In genomic region chr12:123982269-123982668, GRCh38 we compare ENCODE assay signal across 20 cellular contexts. TPM values are rescaled to one million over a fixed set of nuclear protein-coding genes. Genes with fewer than 3 reads are reported as not detected.
DNase-seq lines count a peak whose midpoint lies in the region; ATAC-seq, FAIRE-seq and TF ChIP-seq lines count a peak whose summit lies in the region.
"Had no signal": no experiment of that assay in that cellular context is flagged by ENCODE, and none has a peak within 500 bp of the region (broad histone marks: within the 10 kb centered on the region; RNA-seq: fewer than 3 reads in every experiment).

No MANE protein-coding gene starts in this region.

- no peak overlapping the region for H2BK120ac ChIP-seq in mesenchymal stem cell (ENCODE audit: low read depth, low read length)

- H3K4me2 ChIP-seq in astrocyte (ENCODE audit: low read length) (no peak overlapping the region), mesenchymal stem cell (ENCODE audit: low read length, poor library complexity, severe bottlenecking) (no peak overlapping the region), MM.1S (ENCODE audit: low read depth, low read length) (no peak overlapping the region)

- H3K27me3 Mint-ChIP-seq in astrocyte (ENCODE audit: low read depth, unreplicated experiment) (no peaks in the 10 kb centered on the region), progenitor cell of endocrine pancreas (no peaks in the 10 kb centered on the region)
- H3K27me3 Mint-ChIP-seq: CD4-positive, alpha-beta memory T cell had no signal

- TF ChIP-seq CTCF in astrocyte (IDR thresholded peaks at IDR 0.05; ENCODE audit: insufficient read depth, low read depth, low read length) (no peak), bronchial epithelial cell (IDR thresholded peaks at IDR 0.05; ENCODE audit: insufficient read depth, low read length, severe bottlenecking) (no peak), progenitor cell of endocrine pancreas (IDR thresholded peaks at IDR 0.05; ENCODE audit: unreplicated experiment) (no peak), MM.1S (IDR thresholded peaks at IDR 0.05; ENCODE audit: low read length) (no peak)

- no peak overlapping the region for H3K9ac ChIP-seq in astrocyte (ENCODE audit: low read length)
- H3K9ac ChIP-seq in mesenchymal stem cell (ENCODE audit: low read length), result no peak overlapping the region
- no peak overlapping the region for H3K9ac ChIP-seq in MM.1S (ENCODE audit: low read length)

- H3K36me3 Mint-ChIP-seq in astrocyte (ENCODE audit: low read depth, unreplicated experiment), result peaks cover 3% of the 10 kb centered on the region
- peaks cover 9% of the 10 kb centered on the region for H3K36me3 Mint-ChIP-seq in progenitor cell of endocrine pancreas (ENCODE audit: insufficient read depth)

- peaks cover 48% of the 10 kb centered on the region for H3K79me2 ChIP-seq in astrocyte (ENCODE audit: insufficient read depth, low read length)
- H3K79me2 ChIP-seq in MM.1S (ENCODE audit: low read length), result peaks cover 55% of the 10 kb centered on the region

- peak overlapping the region; percentile 28 for H4K91ac ChIP-seq in mesenchymal stem cell (ENCODE audit: low read length)

- no peak for ATAC-seq in GM18873 (IDR thresholded peaks at IDR 0.05; ENCODE audit: low FRiP score, unreplicated experiment)
- ATAC-seq: HCT116 had no signal

- no peak overlapping the region for H2AK5ac ChIP-seq in mesenchymal stem cell (ENCODE audit: low read length, severe bottlenecking)

- H3K4me3 Mint-ChIP-seq in astrocyte (ENCODE audit: unreplicated experiment) (peak overlapping the region; percentile 46), progenitor cell of endocrine pancreas (ENCODE audit: low read depth) (no peak overlapping the region)
- H3K4me3 Mint-ChIP-seq: CD4-positive, alpha-beta memory T cell; HFFc6 had no signal

- DNase-seq in astrocyte (ENCODE audit: low read depth) (no peak), bronchial epithelial cell (ENCODE audit: low read depth) (no peak), mesenchymal stem cell (no peak), progenitor cell of endocrine pancreas (ENCODE audit: low spot score, unreplicated experiment) (no peak), MM.1S (no peak)
- no peak for DNase-seq in effector CD4-positive, alpha-beta T cell
- DNase-seq: AML-193; CD4-positive, alpha-beta memory T cell; DMS153; DMS79; GDM1; GOT3; H7; HFFc6 had no signal

- H2BK5ac ChIP-seq in mesenchymal stem cell (ENCODE audit: low read depth, low read length, poor library complexity, severe bottlenecking), result no peak overlapping the region

- H2AFZ ChIP-seq in astrocyte (ENCODE audit: low read depth, low read length), result no peak overlapping the region
- no peak overlapping the region for H2AFZ ChIP-seq in mesenchymal stem cell (ENCODE audit: low read depth, low read length)
- H2AFZ ChIP-seq in MM.1S (ENCODE audit: low read length), result no peak overlapping the region

- H3K23ac ChIP-seq in mesenchymal stem cell (ENCODE audit: low read length in 2 of 2), result no peak overlapping the region

- no peaks in the 10 kb centered on the region for H3F3A ChIP-seq in MM.1S (ENCODE audit: insufficient read depth, low read length)

- no peak overlapping the region for H3K14ac ChIP-seq in mesenchymal stem cell (ENCODE audit: low read length in 2 of 2)

- H3K9me2 ChIP-seq in MM.1S (replicated peaks; ENCODE audit: insufficient read depth, low read length), result no peaks in the 10 kb centered on the region

- peaks cover 34% of the 10 kb centered on the region for H3K79me1 ChIP-seq in mesenchymal stem cell (replicated peaks; ENCODE audit: low read length, poor library complexity, severe bottlenecking)

- no peak overlapping the region for H3K4me3 ChIP-seq in astrocyte (ENCODE audit: insufficient read depth, low read depth, low read length)
- no peak overlapping the region for H3K4me3 ChIP-seq in bronchial epithelial cell (ENCODE audit: low read depth, low read length)
- no peak overlapping the region for H3K4me3 ChIP-seq in mesenchymal stem cell (ENCODE audit: insufficient read depth in 1 of 2, low read depth in 1 of 2, low read length in 2 of 2)
- H3K4me3 ChIP-seq in MM.1S (ENCODE audit: low read length), result no peak overlapping the region

- no peak overlapping the region for H3K4ac ChIP-seq in mesenchymal stem cell (ENCODE audit: low read depth in 1 of 2, low read length in 2 of 2)

- FAIRE-seq in astrocyte (lab: Jason Lieb, UNC), result no peak
- peak; percentile 55 for FAIRE-seq in bronchial epithelial cell (lab: Jason Lieb, UNC)
- FAIRE-seq: A204.1, GM12892 had no signal

- H2BK12ac ChIP-seq in mesenchymal stem cell (ENCODE audit: low read length in 2 of 2), result no peak overlapping the region

- 96% methylated on average over 7 of the region's 7 CpGs for WGBS in mesenchymal stem cell

- H3K4me1 ChIP-seq in astrocyte (ENCODE audit: insufficient read depth, low read length), result no peaks in the 10 kb centered on the region
- H3K4me1 ChIP-seq in mesenchymal stem cell (ENCODE audit: control insufficient read depth, insufficient read depth, low read depth, low read length), result no peaks in the 10 kb centered on the region
- H3K4me1 ChIP-seq in MM.1S (ENCODE audit: low read length), result no peaks in the 10 kb centered on the region

- H2BK15ac ChIP-seq in mesenchymal stem cell (ENCODE audit: low read depth, poor library complexity, severe bottlenecking), result no peak overlapping the region

- H3K27me3 ChIP-seq in astrocyte (ENCODE audit: insufficient read depth, low read length) (no peaks in the 10 kb centered on the region), bronchial epithelial cell (ENCODE audit: control insufficient read depth, insufficient read depth, low read length) (no peaks in the 10 kb centered on the region), mesenchymal stem cell (ENCODE audit: control insufficient read depth in 1 of 2, insufficient read depth in 1 of 2, low read length in 2 of 2) (no peaks in the 10 kb centered on the region), MM.1S (replicated peaks; ENCODE audit: insufficient read depth, low read length) (no peaks in the 10 kb centered on the region)

- H3K9me3 Mint-ChIP-seq in astrocyte (ENCODE audit: unreplicated experiment) (no peaks in the 10 kb centered on the region), progenitor cell of endocrine pancreas (ENCODE audit: low read depth) (no peaks in the 10 kb centered on the region)
- H3K9me3 Mint-ChIP-seq: CD4-positive, alpha-beta memory T cell; HFFc6 had no signal

- H3K9me3 ChIP-seq in astrocyte (ENCODE audit: insufficient read depth, low read depth, low read length) (no peaks in the 10 kb centered on the region), mesenchymal stem cell (ENCODE audit: control insufficient read depth, low read length) (no peaks in the 10 kb centered on the region), MM.1S (replicated peaks; ENCODE audit: insufficient read depth, low read length) (no peaks in the 10 kb centered on the region)

- H3K4me1 Mint-ChIP-seq in astrocyte (ENCODE audit: low read depth, unreplicated experiment), result peaks cover 19% of the 10 kb centered on the region
- peaks cover 39% of the 10 kb centered on the region for H3K4me1 Mint-ChIP-seq in progenitor cell of endocrine pancreas (ENCODE audit: low read depth)

- H3K27ac ChIP-seq in astrocyte (ENCODE audit: low read depth, low read length), result no peak overlapping the region
- no peak overlapping the region for H3K27ac ChIP-seq in mesenchymal stem cell (ENCODE audit: low read length, poor library complexity, severe bottlenecking)
- H3K27ac ChIP-seq in MM.1S (ENCODE audit: low read length), result no peak overlapping the region
- H3K27ac ChIP-seq: C4-2B, HL-60 had no signal

- H3K36me3 ChIP-seq in astrocyte (ENCODE audit: insufficient read depth, low read length) (no peaks in the 10 kb centered on the region), bronchial epithelial cell (ENCODE audit: control insufficient read depth, insufficient read depth, low read length) (no peaks in the 10 kb centered on the region), mesenchymal stem cell (ENCODE audit: control insufficient read depth in 1 of 2, insufficient read depth in 2 of 2, low read depth in 1 of 2, low read length in 2 of 2) (peaks cover 3 to 55% of the 10 kb centered on the region in 2 experiments), MM.1S (replicated peaks; ENCODE audit: insufficient read depth, low read length) (no peaks in the 10 kb centered on the region)

- no peak overlapping the region for H4K8ac ChIP-seq in mesenchymal stem cell (ENCODE audit: low read length)

- H3K27ac Mint-ChIP-seq in astrocyte (ENCODE audit: unreplicated experiment) (no peak overlapping the region), progenitor cell of endocrine pancreas (peak overlapping the region; percentile 86)
- H3K27ac Mint-ChIP-seq: HFFc6 had no signal

- no peak overlapping the region for H3K18ac ChIP-seq in mesenchymal stem cell (ENCODE audit: low read depth in 1 of 2, low read length in 2 of 2)

- H4K20me1 ChIP-seq in astrocyte (ENCODE audit: insufficient read depth, low read length) (peaks cover 66% of the 10 kb centered on the region), MM.1S (ENCODE audit: insufficient read depth, low read length) (no peaks in the 10 kb centered on the region)

RNA-seq across cellular contexts. Expression of gene ZNF664, which starts 9.3 kb away (rescaled TPM):
- 67.3 and 67.6 TPM in 2 replicates for total RNA-seq in astrocyte
- 83.2 and 88.2 TPM in 2 replicates for total RNA-seq in bronchial epithelial cell
- 54.7 TPM for polyA plus RNA-seq in mesenchymal stem cell (2013, experiment 1 of 2)
- 55.2 TPM for polyA plus RNA-seq in mesenchymal stem cell (2013, experiment 2 of 2)
- 197 and 198 TPM in 2 replicates for total RNA-seq in progenitor cell of endocrine pancreas

RNA-seq across cellular contexts. Expression of gene CCDC92, which starts 9.6 kb away (rescaled TPM):
- total RNA-seq in astrocyte (38.9 and 39.8 TPM in 2 replicates), bronchial epithelial cell (4.5 and 7.0 TPM in 2 replicates), progenitor cell of endocrine pancreas (57.0 and 59.1 TPM in 2 replicates)
- polyA plus RNA-seq in mesenchymal stem cell (2013, experiment 1 of 2), result 91.2 TPM
- polyA plus RNA-seq in mesenchymal stem cell (2013, experiment 2 of 2), result 90.8 TPM
